Comparison of ENCODE assay signal across 8 cellular contexts in genomic region chr14:100213956-100214767, GRCh38. TPM values are rescaled to one million over a fixed set of nuclear protein-coding genes. Genes with fewer than 3 reads are reported as not detected.
A peak's percentile ranks its signal among the peaks of the same experiment; 100 is the strongest.
DNase-seq lines count a peak whose midpoint lies in the region; TF ChIP-seq lines count a peak whose summit lies in the region.

No MANE protein-coding gene starts in this region.

- peak overlapping the region; percentile 57 for H3K9ac ChIP-seq in neural progenitor cell
- H3K9ac ChIP-seq in subcutaneous abdominal adipose tissue (ENCODE audit: low read length in 5 of 5) = peak overlapping the region in 4 of 5 donors; percentile 78 to 95 (median 88)

- H3K27me3 Mint-ChIP-seq in neural progenitor cell (ENCODE audit: insufficient read depth, low read depth) = no peaks in the 10 kb centered on the region

- H3K4me1 ChIP-seq in neural progenitor cell (peaks cover 4% of the 10 kb centered on the region), subcutaneous abdominal adipose tissue (ENCODE audit: control insufficient read depth in 5 of 5, insufficient read depth in 5 of 5, low read length in 5 of 5) (peaks cover 0 to 17% (median 13%) of the 10 kb centered on the region in 5 donors)

- peaks cover 59% of the 10 kb centered on the region for H3K79me2 ChIP-seq in neural progenitor cell (ENCODE audit: low read depth)

- H3F3A ChIP-seq in neural progenitor cell (ENCODE audit: low read depth) = peaks cover 24% of the 10 kb centered on the region

- peaks cover 14% of the 10 kb centered on the region for H3K4me1 Mint-ChIP-seq in neural progenitor cell

- peak overlapping the region; percentile 33 for H3K27ac Mint-ChIP-seq in neural progenitor cell

- H4K20me1 ChIP-seq in neural progenitor cell (ENCODE audit: low read depth) = peaks cover 39% of the 10 kb centered on the region

- H3K27ac ChIP-seq in neural progenitor cell (peak overlapping the region; percentile 69), subcutaneous abdominal adipose tissue (ENCODE audit: low read depth, low read length) (peak overlapping the region; percentile 67)

- H3K27me3 ChIP-seq in neural progenitor cell (no peaks in the 10 kb centered on the region), subcutaneous abdominal adipose tissue (ENCODE audit: control insufficient read depth in 5 of 5, insufficient read depth in 4 of 5, low read length in 5 of 5) (no peaks in the 10 kb centered on the region)

- no peaks in the 10 kb centered on the region for H3K9me3 ChIP-seq in neural progenitor cell (ENCODE audit: low read depth)
- H3K9me3 ChIP-seq in subcutaneous abdominal adipose tissue (ENCODE audit: control insufficient read depth in 5 of 5, low read length in 5 of 5) = no peaks in the 10 kb centered on the region

- DNase-seq in EL (peak; percentile 85), H4 (ENCODE audit: low spot score) (peak; percentile 72), LNCaP clone FGC (ENCODE audit: low read depth) (peak; percentile 48), RPMI7951 (ENCODE audit: low read depth) (peak; percentile 45), foreskin fibroblast (peak; percentile 60 to 92), neural progenitor cell (ENCODE audit: low spot score) (peak; percentile 97)
- peak; percentile 93 for DNase-seq in activated T-helper 9 cell treated with anti-CD3 and anti-CD28 coated beads, Interleukin-2, amount 50 U/mL, for 16 hours (ENCODE audit: low read depth)

- H3K4me2 ChIP-seq in neural progenitor cell = peak overlapping the region; percentile 87

- peak overlapping the region; percentile 80 for H3K4me3 Mint-ChIP-seq in neural progenitor cell

- H3K36me3 ChIP-seq in neural progenitor cell (no peaks in the 10 kb centered on the region), subcutaneous abdominal adipose tissue (ENCODE audit: control insufficient read depth in 5 of 5, insufficient read depth in 5 of 5, low read length in 5 of 5) (no peaks in the 10 kb centered on the region)

- H3K4me3 ChIP-seq in LNCaP clone FGC (ENCODE audit: low read depth, low read length) (peak overlapping the region; percentile 68), foreskin fibroblast (ENCODE audit: low read depth in 1 of 2, low read length in 2 of 2) (peak overlapping the region; percentile 73 to 74), neural progenitor cell (peak overlapping the region; percentile 70), subcutaneous abdominal adipose tissue (ENCODE audit: low read depth in 1 of 5, low read length in 5 of 5) (peak overlapping the region in 4 of 5 donors; percentile 72 to 80 (median 76))

- H3K36me3 Mint-ChIP-seq in neural progenitor cell = no peaks in the 10 kb centered on the region

- no peaks in the 10 kb centered on the region for H3K9me3 Mint-ChIP-seq in neural progenitor cell

- no peak overlapping the region for H2AFZ ChIP-seq in neural progenitor cell (replicated peaks)

- no peak for TF ChIP-seq CTCF in LNCaP clone FGC (IDR thresholded peaks at IDR 0.05; ENCODE audit: control insufficient read depth, extremely low read depth, insufficient read depth)
- no peak for TF ChIP-seq CTCF in foreskin fibroblast (IDR thresholded peaks at IDR 0.05; ENCODE audit: low read depth, low read length)
- no peak for TF ChIP-seq CTCF in neural progenitor cell (IDR thresholded peaks at IDR 0.05)

RNA-seq across cellular contexts. Expression of gene YY1, which starts 24.8 kb away (rescaled TPM):
- 32.3 and 44.7 TPM in 2 replicates for total RNA-seq in H4 (2014; rRNA removed; shearing (Covaris generic))
- total RNA-seq in RPMI7951 (2014; rRNA removed; shearing (Covaris generic)) = 34.1 and 53.0 TPM in 2 replicates
- total RNA-seq in neural progenitor cell (ENCODE audit: low replicate concordance) = 54.8 and 58.9 TPM in 2 replicates

RNA-seq across cellular contexts. Expression of gene DEGS2, which starts 54.7 kb away (rescaled TPM):
- total RNA-seq in H4 (2014; rRNA removed; shearing (Covaris generic)) = 0.02 and 0.27 TPM in 2 replicates
- total RNA-seq in RPMI7951 (2014; rRNA removed; shearing (Covaris generic)) = not detected in 2 replicates
- 0.25 TPM in 1 of 2 replicates, not detected in the other for total RNA-seq in neural progenitor cell (ENCODE audit: low replicate concordance)

Comparison
In these comparisons a context has a peak if more than half of its experiments do, and no peak if none do; other contexts are left out.
1. Peak in every context shown above with its lines: DNase-seq, H3K4me3 ChIP-seq and H3K27ac ChIP-seq.
2. DNase-seq: peak in every context shown above with its lines; median percentile 97 in neural progenitor cell; 93 in activated T-helper 9 cell treated with anti-CD3 and anti-CD28 coated beads, Interleukin-2, amount 50 U/mL, for 16 hours; 85 in EL; 76 in foreskin fibroblast; 72 in H4; 48 in LNCaP clone FGC; 45 in RPMI7951.